Comparison of ENCODE assay signal across 19 cellular contexts in genomic region chr10:77936697-77937567, GRCh38. TPM values are rescaled to one million over a fixed set of nuclear protein-coding genes. Genes with fewer than 3 reads are reported as not detected.
DNase-seq lines count a peak whose midpoint lies in the region; ATAC-seq and TF ChIP-seq lines count a peak whose summit lies in the region.
"Had no signal": no experiment of that assay in that cellular context is flagged by ENCODE, and none has a peak within 500 bp of the region (broad histone marks: within the 10 kb centered on the region; RNA-seq: fewer than 3 reads in every experiment).

No MANE protein-coding gene starts in this region.

- H2AK5ac ChIP-seq in mesendoderm (ENCODE audit: low read length) = peak overlapping the region; percentile 52

- intact Hi-C loops in breast epithelium (cut with DNase I; ENCODE audit: low total_unique reads) (no loop called here), MCF 10A (cut with micrococcal nuclease) (no loop called here), left ventricle myocardium superior (cut with micrococcal nuclease) (no loop called here)

- BruUV-seq in MCF 10A (replicated peaks; lab: Mats Ljungman, UMichigan) = no TSS peak

- no CpG with 5 or more reads among the region's 3 CpGs for WGBS in mesendoderm (ENCODE audit: extremely low coverage, insufficient coverage, low lambda C conversion rate)

- H3K4me3 Mint-ChIP-seq in MCF 10A (ENCODE audit: unreplicated experiment) (no peak overlapping the region), WTC11 (no peak overlapping the region)
- H3K4me3 Mint-ChIP-seq: CD8-positive, alpha-beta T cell had no signal

- no peak overlapping the region for H3K23ac ChIP-seq in mesendoderm (ENCODE audit: low read length)

- H3K4me3 ChIP-seq in breast epithelium (no peak overlapping the region), mesendoderm (ENCODE audit: low read length) (no peak overlapping the region)
- H3K4me3 ChIP-seq: BLaER1, Peyer's patch had no signal

- H3K18ac ChIP-seq in mesendoderm (ENCODE audit: low read length) = no peak overlapping the region

- H3K4me2 ChIP-seq in mesendoderm (ENCODE audit: low read length) = no peak overlapping the region
- H3K4me2 ChIP-seq: BLaER1 had no signal

- H3K9me3 Mint-ChIP-seq in MCF 10A (ENCODE audit: unreplicated experiment) (no peaks in the 10 kb centered on the region), WTC11 (no peaks in the 10 kb centered on the region)
- H3K9me3 Mint-ChIP-seq: CD8-positive, alpha-beta T cell had no signal

- CTCF ChIA-PET in MCF 10A (lab: Yijun Ruan, JAX) = interaction anchor here (0.6 kb wide), 1 partner anchor 38 kb away, joined by 3 read pairs; no protein-coding TSS in a partner anchor
- CTCF ChIA-PET in WTC11 (lab: Charles Lee) = interaction anchor here (0.6 to 1.3 kb wide), 4 partner anchors 36 to 1553 kb away, joined by 3 to 4 read pairs (median 4); no protein-coding TSS in a partner anchor

- H3K36me3 ChIP-seq in breast epithelium (no peaks in the 10 kb centered on the region), mesendoderm (ENCODE audit: control insufficient read depth, insufficient read depth, low read length) (no peaks in the 10 kb centered on the region)
- H3K36me3 ChIP-seq: BLaER1, Peyer's patch had no signal

- H3K9me3 ChIP-seq in breast epithelium = no peaks in the 10 kb centered on the region
- H3K9me3 ChIP-seq: BLaER1, Peyer's patch had no signal

- H2BK120ac ChIP-seq in mesendoderm (ENCODE audit: low read depth, low read length) = no peak overlapping the region

- no peak overlapping the region for H4K8ac ChIP-seq in mesendoderm (ENCODE audit: low read depth, low read length)

- H3K79me1 ChIP-seq in mesendoderm (ENCODE audit: low read length) = no peaks in the 10 kb centered on the region

- POLR2A ChIA-PET in MCF 10A (lab: Yijun Ruan, JAX) = interaction anchor here (0.6 to 1.5 kb wide), 4 partner anchors 9 to 235 kb away, joined by 3 to 5 read pairs (median 3); no protein-coding TSS in a partner anchor
- POLR2A ChIA-PET in WTC11 (lab: Charles Lee) = interaction anchor here (0.6 kb wide), 1 partner anchor 42 kb away, joined by 3 read pairs; no protein-coding TSS in a partner anchor

- H3K36me3 Mint-ChIP-seq in MCF 10A (ENCODE audit: insufficient read depth, unreplicated experiment) (no peaks in the 10 kb centered on the region), WTC11 (no peaks in the 10 kb centered on the region)
- H3K36me3 Mint-ChIP-seq: CD8-positive, alpha-beta T cell had no signal

- no peaks in the 10 kb centered on the region for H3K79me2 ChIP-seq in mesendoderm (ENCODE audit: control insufficient read depth, insufficient read depth, low read length)

- no peaks in the 10 kb centered on the region for H3K27me3 Mint-ChIP-seq in MCF 10A (ENCODE audit: insufficient read depth, unreplicated experiment)
- H3K27me3 Mint-ChIP-seq in WTC11 (ENCODE audit: low read depth) = peaks cover 3% of the 10 kb centered on the region

- no peak overlapping the region for H2BK15ac ChIP-seq in mesendoderm (replicated peaks; ENCODE audit: low read depth)

- no peak for ATAC-seq in WTC11
- no peak for ATAC-seq in left ventricle myocardium superior
- ATAC-seq: CD8-positive, alpha-beta T cell; HCT116 had no signal

- H3K56ac ChIP-seq in mesendoderm (ENCODE audit: low read length) = peak overlapping the region; percentile 73

- H3K4me1 ChIP-seq in breast epithelium (no peaks in the 10 kb centered on the region), mesendoderm (ENCODE audit: control insufficient read depth, low read depth, low read length) (peaks cover 14% of the 10 kb centered on the region)
- H3K4me1 ChIP-seq: BLaER1, Peyer's patch had no signal

- TF ChIP-seq CTCF in breast epithelium (IDR thresholded peaks at IDR 0.05) (no peak), MCF 10A (IDR thresholded peaks at IDR 0.05; ENCODE audit: unreplicated experiment) (no peak), WTC11 (IDR thresholded peaks at IDR 0.05) (no peak)

- H3K4me1 Mint-ChIP-seq in MCF 10A (ENCODE audit: insufficient read depth, unreplicated experiment) = peaks cover 12% of the 10 kb centered on the region
- peaks cover 33% of the 10 kb centered on the region for H3K4me1 Mint-ChIP-seq in WTC11

- no peak for TF ChIP-seq POLR2A in breast epithelium (IDR thresholded peaks at IDR 0.05)

- peak overlapping the region; percentile 49 for H2BK5ac ChIP-seq in mesendoderm (ENCODE audit: low read length)

- H3K27me3 ChIP-seq in breast epithelium (no peaks in the 10 kb centered on the region), mesendoderm (ENCODE audit: insufficient read depth, low read length, poor library complexity) (no peaks in the 10 kb centered on the region)
- H3K27me3 ChIP-seq: BLaER1, Peyer's patch had no signal

- H3K27ac ChIP-seq in breast epithelium (peak overlapping the region; percentile 49 to 68), mesendoderm (ENCODE audit: low read depth, low read length) (peak overlapping the region; percentile 55)
- H3K27ac ChIP-seq: BLaER1, HL-60, Peyer's patch had no signal

- H4K5ac ChIP-seq in mesendoderm (ENCODE audit: low read length) = peak overlapping the region; percentile 33

- DNase-seq in breast epithelium (ENCODE audit: low spot score in 2 of 2) (no peak), MCF 10A (ENCODE audit: unreplicated experiment) (no peak), WTC11 (ENCODE audit: low spot score) (no peak), mesendoderm (peak; percentile 96), left ventricle myocardium superior (no peak), middle frontal gyrus (ENCODE audit: extremely low spot score, low spot score) (no peak), NCI-H1092 (lab: John Stamatoyannopoulos, UW) (no peak), UCSD-AML1 (lab: John Stamatoyannopoulos, UW; ENCODE audit: unreplicated experiment) (no peak)
- DNase-seq: CD8-positive, alpha-beta T cell; DMS79; NCI-H1048; NCI-H146; NCI-H2081; NCI-H774; Peyer's patch; Right ventricle myocardium superior had no signal

- H3K9ac ChIP-seq in mesendoderm (ENCODE audit: low read length) = peak overlapping the region; percentile 6
- H3K9ac ChIP-seq: BLaER1 had no signal

- H3K4ac ChIP-seq in mesendoderm (ENCODE audit: low read depth, low read length) = no peak overlapping the region

- H3K27ac Mint-ChIP-seq in MCF 10A (ENCODE audit: low read depth, unreplicated experiment) (no peak overlapping the region), WTC11 (peak overlapping the region; percentile 2; the same call in 1 of the 2 replicates)
- H3K27ac Mint-ChIP-seq: CD8-positive, alpha-beta T cell had no signal

TF ChIP-seq in WTC11, 78 proteins besides CTCF, POLR2A, EP300 and RAD21:
- no peak for TF ChIP-seq ZNF138 (CRISPR knock-in tag; conservative IDR thresholded peaks at IDR 0.05)
- TF ChIP-seq, protein P1, sequence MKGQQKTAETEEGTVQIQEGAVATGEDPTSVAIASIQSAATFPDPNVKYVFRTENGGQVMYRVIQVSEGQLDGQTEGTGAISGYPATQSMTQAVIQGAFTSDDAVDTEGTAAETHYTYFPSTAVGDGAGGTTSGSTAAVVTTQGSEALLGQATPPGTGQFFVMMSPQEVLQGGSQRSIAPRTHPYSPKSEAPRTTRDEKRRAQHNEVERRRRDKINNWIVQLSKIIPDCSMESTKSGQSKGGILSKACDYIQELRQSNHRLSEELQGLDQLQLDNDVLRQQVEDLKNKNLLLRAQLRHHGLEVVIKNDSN (CRISPR knock-in tag; IDR thresholded peaks at IDR 0.05) = no peak
- no peak for TF ChIP-seq CBFB (CRISPR knock-in tag; IDR thresholded peaks at IDR 0.05; ENCODE audit: low read depth)

RNA-seq across cellular contexts. Expression of gene DLG5, which starts 10.4 kb away (rescaled TPM):
- total RNA-seq in breast epithelium (100 to 1,000 TPM in 2 of 3 donors, 10 to 100 TPM in 1; 43.0 to 192 (median 138) TPM), MCF 10A (2022) (126 and 127 TPM in 2 replicates), WTC11 (2021) (58.1 to 65.5 TPM (median 59.1 TPM) in 3 replicates), left ventricle myocardium superior (9.5 TPM)
- polyA plus RNA-seq in mesendoderm (2013, experiment 1 of 2) = 58.5 TPM
- polyA plus RNA-seq in mesendoderm (2013, experiment 2 of 2) = 57.0 TPM
